ENCODE assay signal across 26 cellular contexts in genomic region chr4:29726938-29727337, GRCh38.
"Had no signal": no experiment of that assay in that cellular context is flagged by ENCODE, and none has a peak within 500 bp of the region (broad histone marks: within the 10 kb centered on the region; RNA-seq: fewer than 3 reads in every experiment).

No MANE protein-coding gene starts in this region.

- ATAC-seq: activated CD8-positive, alpha-beta T cell treated with anti-CD3 and anti-CD28 coated beads for 36 hours; activated naive CD8-positive, alpha-beta T cell treated with anti-CD3 and anti-CD28 coated beads, Interleukin-2, amount 50 U/mL, for 24 hours; activated T-cell treated with anti-CD3 and anti-CD28 coated beads, Interleukin-2, amount 50 U/mL, for 4 hours; activated T-helper 17 cell treated with anti-CD3 and anti-CD28 coated beads, Interleukin-2, amount 50 U/mL, for 72 hours; esophagus mucosa; heart left ventricle; left lung; lower lobe of right lung; naive thymus-derived CD8-positive, alpha-beta T cell; right cardiac atrium; upper lobe of right lung had no signal

- DNase-seq: activated B cell treated with CpG ODN at 0.5 μM for 24 hours; activated CD4-positive, alpha-beta T cell treated with anti-CD3 and anti-CD28 coated beads, Interleukin-2, amount 50 U/mL, for 1 hour; activated CD8-positive, alpha-beta T cell treated with anti-CD3 and anti-CD28 coated beads for 36 hours; activated gamma-delta T cell treated with Interleukin-2 at 50 U/mL for 16 hours; activated naive CD8-positive, alpha-beta T cell treated with anti-CD3 and anti-CD28 coated beads, Interleukin-2, amount 50 U/mL, for 24 hours; activated T-cell treated with anti-CD3 and anti-CD28 coated beads, Interleukin-2, amount 50 U/mL, for 4 hours; amygdala; caudate nucleus; foreskin fibroblast; heart left ventricle; left lung; lower lobe of right lung; mesenchymal stem cell; naive thymus-derived CD8-positive, alpha-beta T cell; nucleus accumbens; right cardiac atrium; stimulated activated CD4-positive, alpha-beta T cell treated with anti-CD3 and anti-CD28 coated beads, Interleukin-15, amount 100 ng/mL, for 24 hours; stimulated activated CD4-positive, alpha-beta T cell treated with anti-CD3 and anti-CD28 coated beads, Interleukin-2, amount 100 ng/mL, for 24 hours; stimulated activated naive CD4-positive, alpha-beta T cell; tibial artery; upper lobe of right lung had no signal

- H3K27me3 Mint-ChIP-seq: activated B cell treated with CpG ODN at 0.5 μM for 24 hours; activated CD8-positive, alpha-beta T cell treated with anti-CD3 and anti-CD28 coated beads for 36 hours; activated naive CD4-positive, alpha-beta T cell treated with anti-CD3 and anti-CD28 coated beads, Interleukin-2, amount 50 U/mL, for 24 hours; activated naive CD8-positive, alpha-beta T cell treated with anti-CD3 and anti-CD28 coated beads, Interleukin-2, amount 50 U/mL, for 24 hours; activated T-helper 17 cell treated with anti-CD3 and anti-CD28 coated beads, Interleukin-2, amount 50 U/mL, for 72 hours; naive thymus-derived CD8-positive, alpha-beta T cell had no signal

- H3K36me3 Mint-ChIP-seq: activated naive CD4-positive, alpha-beta T cell treated with anti-CD3 and anti-CD28 coated beads, Interleukin-2, amount 50 U/mL, for 24 hours; naive thymus-derived CD8-positive, alpha-beta T cell had no signal

- H3K27ac Mint-ChIP-seq: activated B cell treated with CpG ODN at 0.5 μM for 24 hours; activated CD8-positive, alpha-beta T cell treated with anti-CD3 and anti-CD28 coated beads for 36 hours; activated naive CD4-positive, alpha-beta T cell treated with anti-CD3 and anti-CD28 coated beads, Interleukin-2, amount 50 U/mL, for 24 hours; activated naive CD8-positive, alpha-beta T cell treated with anti-CD3 and anti-CD28 coated beads, Interleukin-2, amount 50 U/mL, for 24 hours; activated T-helper 17 cell treated with anti-CD3 and anti-CD28 coated beads, Interleukin-2, amount 50 U/mL, for 72 hours; naive thymus-derived CD8-positive, alpha-beta T cell had no signal

- H3K4me1 Mint-ChIP-seq: activated B cell treated with CpG ODN at 0.5 μM for 24 hours; activated naive CD4-positive, alpha-beta T cell treated with anti-CD3 and anti-CD28 coated beads, Interleukin-2, amount 50 U/mL, for 24 hours; activated naive CD8-positive, alpha-beta T cell treated with anti-CD3 and anti-CD28 coated beads, Interleukin-2, amount 50 U/mL, for 24 hours; activated T-helper 17 cell treated with anti-CD3 and anti-CD28 coated beads, Interleukin-2, amount 50 U/mL, for 72 hours; naive thymus-derived CD8-positive, alpha-beta T cell; neural crest cell had no signal

- H3K9me3 ChIP-seq: lower lobe of right lung, suprapubic skin, tibial artery, upper lobe of right lung had no signal

- H3K4me3 ChIP-seq: heart left ventricle, left lung, lower lobe of right lung, suprapubic skin, tibial artery, upper lobe of right lung had no signal

- H3K4me3 Mint-ChIP-seq: activated B cell treated with CpG ODN at 0.5 μM for 24 hours; activated CD8-positive, alpha-beta T cell treated with anti-CD3 and anti-CD28 coated beads for 36 hours; activated naive CD4-positive, alpha-beta T cell treated with anti-CD3 and anti-CD28 coated beads, Interleukin-2, amount 50 U/mL, for 24 hours; activated naive CD8-positive, alpha-beta T cell treated with anti-CD3 and anti-CD28 coated beads, Interleukin-2, amount 50 U/mL, for 24 hours; activated T-cell treated with anti-CD3 and anti-CD28 coated beads, Interleukin-2, amount 50 U/mL, for 4 hours; activated T-helper 17 cell treated with anti-CD3 and anti-CD28 coated beads, Interleukin-2, amount 50 U/mL, for 72 hours; naive thymus-derived CD8-positive, alpha-beta T cell; neural crest cell had no signal

- H3K4me1 ChIP-seq: heart left ventricle, left lung, lower lobe of right lung, suprapubic skin, tibial artery, upper lobe of right lung had no signal

- H3K27ac ChIP-seq: heart left ventricle, left lung, lower lobe of right lung, suprapubic skin, tibial artery, upper lobe of right lung had no signal

- H3K27me3 ChIP-seq: heart left ventricle, left lung, suprapubic skin, tibial artery, upper lobe of right lung had no signal

- H3K36me3 ChIP-seq: heart left ventricle, left lung, lower lobe of right lung, suprapubic skin, tibial artery, upper lobe of right lung had no signal
